ENCODE assay signal across 19 cellular contexts in the genomic region with DNA sequence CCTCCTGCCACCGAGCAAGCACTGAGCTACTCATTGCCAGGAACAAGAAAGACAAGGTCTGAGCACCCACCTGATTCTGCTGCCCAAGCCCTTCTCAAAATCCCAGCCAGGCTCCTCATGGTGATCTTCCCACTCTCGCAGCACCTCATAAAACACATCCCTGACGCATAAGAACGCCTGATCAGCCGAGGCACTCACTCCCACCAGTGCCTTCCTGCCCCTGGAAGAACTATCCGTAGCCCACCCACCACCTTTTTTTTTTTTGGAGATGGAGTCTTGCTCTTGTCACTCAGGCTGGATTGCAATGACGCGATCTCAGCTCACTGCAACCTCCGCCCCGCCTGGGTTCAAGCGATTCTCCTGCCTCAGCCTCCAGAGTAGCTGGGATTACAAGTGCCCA.
"Had no signal": no experiment of that assay in that cellular context is flagged by ENCODE, and none has a peak within 500 bp of the region (broad histone marks: within the 10 kb centered on the region; RNA-seq: fewer than 3 reads in every experiment).

No MANE protein-coding gene starts in this region.

- H3K36me3 Mint-ChIP-seq: natural killer cell had no signal

- H3K4me3 Mint-ChIP-seq: effector memory CD8-positive, alpha-beta T cell; natural killer cell; type B pancreatic cell had no signal

- H3K9me3 Mint-ChIP-seq: effector memory CD8-positive, alpha-beta T cell; natural killer cell; type B pancreatic cell had no signal

- H3K4me3 ChIP-seq: dorsolateral prefrontal cortex, esophagus squamous epithelium, gastroesophageal sphincter, right atrium auricular region, suprapubic skin, thyroid gland had no signal

- DNase-seq: cortex of kidney; dorsolateral prefrontal cortex; effector memory CD8-positive, alpha-beta T cell; esophagus squamous epithelium; foreskin fibroblast; glutamatergic neuron; islet precursor cell; natural killer cell; posterior cingulate gyrus; small intestine; stimulated activated CD4-positive, alpha-beta T cell treated with anti-CD3 and anti-CD28 coated beads, Interleukin-12 subunit alpha, Interleukin-12 subunit beta, amount 100 ng/mL, for 4 hours; stimulated activated naive CD8-positive, alpha-beta T cell treated with anti-CD3 and anti-CD28 coated beads, Interleukin-15, Interleukin-2, amounts not matched to agents 100 U/mL and 50 U/mL, for 24 hours; thyroid gland had no signal

- H3K27ac ChIP-seq: esophagus squamous epithelium, gastroesophageal sphincter, neutrophil, right atrium auricular region, suprapubic skin, thyroid gland had no signal

- H3K27me3 Mint-ChIP-seq: effector memory CD8-positive, alpha-beta T cell; type B pancreatic cell had no signal

- H3K27ac Mint-ChIP-seq: natural killer cell, type B pancreatic cell had no signal

- H3K9me3 ChIP-seq: esophagus squamous epithelium, gastroesophageal sphincter, neutrophil, right atrium auricular region, suprapubic skin, thyroid gland had no signal

- ATAC-seq: effector memory CD8-positive, alpha-beta T cell; gastroesophageal sphincter; left lobe of liver; natural killer cell; stimulated activated naive CD8-positive, alpha-beta T cell treated with anti-CD3 and anti-CD28 coated beads, Interleukin-15, Interleukin-2, amounts not matched to agents 100 U/mL and 50 U/mL, for 24 hours had no signal
